Comparison of ENCODE assay signal across 8 cellular contexts in genomic region chr14:99271951-99272668, GRCh38. TPM values are rescaled to one million over a fixed set of nuclear protein-coding genes. Genes with fewer than 3 reads are reported as not detected.
DNase-seq lines count a peak whose midpoint lies in the region; ATAC-seq and TF ChIP-seq lines count a peak whose summit lies in the region.

TSS of gene BCL11B (minus strand) at chr14:99272197. CDS start at chr14:99271218, 979 bp downstream.

- DNase-seq in CD8-positive, alpha-beta memory T cell, result peak; percentile 76 to 93 (median 88)
- DNase-seq in HT1080 (ENCODE audit: low read depth) (peak; percentile 80), NOMO-1 treated with dmso at 0.1 percent for 144 hours (lab: John Stamatoyannopoulos, UW; ENCODE audit: unreplicated experiment) (peak; percentile 70), epithelial cell of proximal tubule (ENCODE audit: low read depth) (peak; percentile 27)
- DNase-seq in activated CD8-positive, alpha-beta memory T cell treated with anti-CD3 and anti-CD28 coated beads, Interleukin-2, amount 50 U/mL, for 48 hours, result peak; percentile 91
- peak; percentile 73 to 96 (median 87) for DNase-seq in naive thymus-derived CD8-positive, alpha-beta T cell
- DNase-seq in stimulated activated naive CD4-positive, alpha-beta T cell treated with Interleukin-2 at 50 U/mL for 16 hours (lab: John Stamatoyannopoulos, UW), result peak; percentile 86

- CTCF ChIA-PET in CD8-positive, alpha-beta memory T cell (lab: Charles Lee), result interaction anchor here (0.7 to 16.8 kb wide), 26 partner anchors 10 to 1923 kb away, joined by 3 to 532 read pairs (median 4); no protein-coding TSS in a partner anchor

- POLR2A ChIA-PET in CD8-positive, alpha-beta memory T cell (lab: Charles Lee), result interaction anchor here (0.6 to 2.4 kb wide), 10 partner anchors 10 to 1893 kb away, joined by 3 to 19 read pairs (median 5); no protein-coding TSS in a partner anchor
- POLR2A ChIA-PET in naive thymus-derived CD8-positive, alpha-beta T cell (lab: Charles Lee), result interaction anchor here (0.5 to 17.4 kb wide), 32 partner anchors 12 to 1867 kb away, joined by 3 to 1316 read pairs (median 4); no protein-coding TSS in a partner anchor

- peaks cover 0 to 8% (median 3%) of the 10 kb centered on the region in 5 donors for H3K9me3 Mint-ChIP-seq in CD8-positive, alpha-beta memory T cell
- peaks cover 0 to 7% (median 0%) of the 10 kb centered on the region in 9 donors for H3K9me3 Mint-ChIP-seq in naive thymus-derived CD8-positive, alpha-beta T cell

- H3K9me3 ChIP-seq in CD8-positive, alpha-beta memory T cell (ENCODE audit: low read length), result no peaks in the 10 kb centered on the region

- H3K4me1 Mint-ChIP-seq in CD8-positive, alpha-beta memory T cell, result peaks cover 25 to 37% (median 33%) of the 10 kb centered on the region in 3 donors
- H3K4me1 Mint-ChIP-seq in naive thymus-derived CD8-positive, alpha-beta T cell, result peaks cover 13 to 56% (median 32%) of the 10 kb centered on the region in 4 donors

- peak within 1 kb of the TSS; percentile 93 to 100 (median 97) for H3K4me3 Mint-ChIP-seq in CD8-positive, alpha-beta memory T cell
- H3K4me3 Mint-ChIP-seq in naive thymus-derived CD8-positive, alpha-beta T cell, result peak within 1 kb of the TSS; percentile 90 to 100 (median 96)

- peak within 1 kb of the TSS; percentile 87 to 99 (median 96) for H3K27ac Mint-ChIP-seq in CD8-positive, alpha-beta memory T cell
- H3K27ac Mint-ChIP-seq in naive thymus-derived CD8-positive, alpha-beta T cell, result peak within 1 kb of the TSS; percentile 93 to 99 (median 96)

- no peaks in the 10 kb centered on the region for H3K27me3 ChIP-seq in CD8-positive, alpha-beta memory T cell (ENCODE audit: insufficient read depth, low read length, poor library complexity, severe bottlenecking)

- peak within 1 kb of the TSS; percentile 83 for H3K27ac ChIP-seq in CD8-positive, alpha-beta memory T cell (ENCODE audit: low read depth, low read length)

- ATAC-seq in GM19468 (IDR thresholded peaks at IDR 0.05; ENCODE audit: extremely low read depth, unreplicated experiment), result peak; percentile 51
- ATAC-seq in naive thymus-derived CD8-positive, alpha-beta T cell, result peak; percentile 69 to 79

- H3K36me3 ChIP-seq in CD8-positive, alpha-beta memory T cell (ENCODE audit: insufficient read depth, low read length), result peaks cover 5% of the 10 kb centered on the region

- H3K4me3 ChIP-seq in CD8-positive, alpha-beta memory T cell (ENCODE audit: low read length), result peak within 1 kb of the TSS; percentile 62
- peak within 1 kb of the TSS; percentile 60 for H3K4me3 ChIP-seq in epithelial cell of proximal tubule (ENCODE audit: low read depth, low read length)

- H3K36me3 Mint-ChIP-seq in CD8-positive, alpha-beta memory T cell, result peaks cover 0 to 33% (median 2%) of the 10 kb centered on the region in 3 donors
- peaks cover 20 to 32% (median 26%) of the 10 kb centered on the region in 3 donors for H3K36me3 Mint-ChIP-seq in naive thymus-derived CD8-positive, alpha-beta T cell

- peak; percentile 47 for TF ChIP-seq CTCF in epithelial cell of proximal tubule (conservative IDR thresholded peaks at IDR 0.05; ENCODE audit: low read depth, low read length)

- peaks cover 14% of the 10 kb centered on the region for H3K4me1 ChIP-seq in CD8-positive, alpha-beta memory T cell (ENCODE audit: insufficient read depth, low read length)

- H3K27me3 Mint-ChIP-seq in CD8-positive, alpha-beta memory T cell, result peaks cover 0 to 9% of the 10 kb centered on the region in 2 donors
- peaks cover 0 to 9% (median 0%) of the 10 kb centered on the region in 5 donors for H3K27me3 Mint-ChIP-seq in naive thymus-derived CD8-positive, alpha-beta T cell

RNA-seq across cellular contexts. Expression of gene BCL11B, which starts in this region (rescaled TPM):
- total RNA-seq in CD8-positive, alpha-beta memory T cell, result 10 to 100 TPM; 42.0 to 42.5 TPM
- 9.7 TPM for polyA plus RNA-seq in CD8-positive, alpha-beta memory T cell
- 0.17 and 0.18 TPM in 2 replicates for total RNA-seq in HT1080 (2014; rRNA removed; shearing (Covaris generic))
- polyA plus RNA-seq in HT1080 (2015; cell fraction: cytosol; rRNA removed), result 0.01 and 0.05 TPM in 2 replicates
- 0.07 and 0.13 TPM in 2 replicates for polyA plus RNA-seq in HT1080 (2015; cell fraction: nucleus; rRNA removed)
- 0.23 and 0.58 TPM in 2 replicates for total RNA-seq in epithelial cell of proximal tubule
- 100 to 1,000 TPM; 206 to 209 TPM for total RNA-seq in naive thymus-derived CD8-positive, alpha-beta T cell
- polyA plus RNA-seq in naive thymus-derived CD8-positive, alpha-beta T cell, result 10 to 100 TPM in 1 of 3 donors, 1 to 10 TPM in 2; 8.2 to 12.1 (median 9.5) TPM

Comparison
In these comparisons a context has a peak if more than half of its experiments do, and no peak if none do; other contexts are left out.
1. Peak in every context shown above with its lines: DNase-seq, ATAC-seq, H3K4me3 ChIP-seq and H3K27ac ChIP-seq.
2. RNA of gene BCL11B (total RNA-seq): 206 to 209 TPM in naive thymus-derived CD8-positive, alpha-beta T cell and 42.0 to 42.5 TPM in CD8-positive, alpha-beta memory T cell; 0.23 to 0.58 TPM in epithelial cell of proximal tubule and 0.17 to 0.18 TPM in HT1080; every median in the first group is over 10 times any median in the second.
3. RNA of gene BCL11B (total RNA-seq): 206 to 209 TPM in naive thymus-derived CD8-positive, alpha-beta T cell; 42.0 to 42.5 TPM in CD8-positive, alpha-beta memory T cell; every median in the first group is over 4 times any median in the second.
4. Peak in DNase-seq in HT1080; RNA of the gene not detected or under 1 TPM.
5. Peak in DNase-seq and H3K4me3 ChIP-seq in epithelial cell of proximal tubule; RNA of the gene not detected or under 1 TPM.
6. DNase-seq: peak in every context shown above with its lines; median percentile 91 in activated CD8-positive, alpha-beta memory T cell treated with anti-CD3 and anti-CD28 coated beads, Interleukin-2, amount 50 U/mL, for 48 hours; 88 in CD8-positive, alpha-beta memory T cell; 87 in naive thymus-derived CD8-positive, alpha-beta T cell; 86 in stimulated activated naive CD4-positive, alpha-beta T cell treated with Interleukin-2 at 50 U/mL for 16 hours; 80 in HT1080; 70 in NOMO-1 treated with dmso at 0.1 percent for 144 hours; 27 in epithelial cell of proximal tubule.